8 cellular contexts compared by ENCODE assay signal in genomic region chr6:26125015-26125690, GRCh38. TPM values are rescaled to one million over a fixed set of nuclear protein-coding genes. Genes with fewer than 3 reads are reported as not detected.
DNase-seq lines count a peak whose midpoint lies in the region; ATAC-seq and TF ChIP-seq lines count a peak whose summit lies in the region.

No MANE protein-coding gene starts in this region.

- no peak for ATAC-seq in GM19351 (IDR thresholded peaks at IDR 0.05; ENCODE audit: unreplicated experiment)

- H3K36me3 ChIP-seq in adipocyte (ENCODE audit: control insufficient read depth, insufficient read depth, low read length, severe bottlenecking) (peaks cover 25% of the 10 kb centered on the region), kidney epithelial cell (ENCODE audit: control insufficient read depth, insufficient read depth, low read length) (no peaks in the 10 kb centered on the region), subcutaneous abdominal adipose tissue (ENCODE audit: control insufficient read depth in 5 of 5, insufficient read depth in 5 of 5, low read length in 5 of 5) (peaks cover 10 to 18% (median 10%) of the 10 kb centered on the region in 5 donors)

- peak overlapping the region; percentile 93 for H3K9ac ChIP-seq in adipocyte (ENCODE audit: low read length)
- peak overlapping the region; percentile 82 to 98 (median 96) for H3K9ac ChIP-seq in subcutaneous abdominal adipose tissue (ENCODE audit: low read length in 5 of 5)

- H3K4me1 ChIP-seq in adipocyte (ENCODE audit: control insufficient read depth, insufficient read depth, low read length) (peaks cover 27% of the 10 kb centered on the region), subcutaneous abdominal adipose tissue (ENCODE audit: control insufficient read depth in 5 of 5, insufficient read depth in 5 of 5, low read length in 5 of 5) (peaks cover 0 to 49% (median 29%) of the 10 kb centered on the region in 5 donors)

- H3K9me3 ChIP-seq in adipocyte (ENCODE audit: control insufficient read depth, low read length) (no peaks in the 10 kb centered on the region), subcutaneous abdominal adipose tissue (ENCODE audit: control insufficient read depth in 5 of 5, low read length in 5 of 5) (no peaks in the 10 kb centered on the region)

- peak overlapping the region; percentile 77 for H3K27ac ChIP-seq in subcutaneous abdominal adipose tissue (ENCODE audit: low read depth, low read length)

- no peak for TF ChIP-seq CTCF in kidney epithelial cell (IDR thresholded peaks at IDR 0.05; ENCODE audit: insufficient read depth, low read length, poor library complexity, severe bottlenecking)

- H3K4me3 ChIP-seq in adipocyte (ENCODE audit: low read length) (peak overlapping the region; percentile 98), kidney epithelial cell (ENCODE audit: low read depth, low read length) (peak overlapping the region; percentile 88), subcutaneous abdominal adipose tissue (ENCODE audit: low read depth in 1 of 5, low read length in 5 of 5) (peak overlapping the region; percentile 91 to 100 (median 99))

- H3K27me3 ChIP-seq in adipocyte (replicated peaks; ENCODE audit: control insufficient read depth, insufficient read depth, low read length), result no peaks in the 10 kb centered on the region
- no peaks in the 10 kb centered on the region for H3K27me3 ChIP-seq in kidney epithelial cell (ENCODE audit: control insufficient read depth, insufficient read depth, low read length)
- H3K27me3 ChIP-seq in subcutaneous abdominal adipose tissue (ENCODE audit: control insufficient read depth in 5 of 5, insufficient read depth in 4 of 5, low read length in 5 of 5), result no peaks in the 10 kb centered on the region

- DNase-seq in NCI-H2171 treated with DMSO at 0.1 percent for 48 hours (lab: John Stamatoyannopoulos, UW) (peak; percentile 57), NCI-H2171 (lab: John Stamatoyannopoulos, UW) (no peak), NCI-H526 (lab: John Stamatoyannopoulos, UW) (peak; percentile 43 to 63), adipocyte (ENCODE audit: low read depth) (peak; percentile 37), kidney epithelial cell (ENCODE audit: low read depth) (no peak), D341Med (ENCODE audit: low spot score) (no peak)

RNA-seq across cellular contexts. Expression of gene HFE, which starts 37.9 kb away (rescaled TPM):
- 1.4 and 2.6 TPM in 2 replicates for total RNA-seq in kidney epithelial cell

Comparison
In these comparisons a context has a peak if more than half of its experiments do, and no peak if none do; other contexts are left out.
1. DNase-seq: peak in NCI-H2171 treated with DMSO at 0.1 percent for 48 hours (single experiment), NCI-H526 (2 of 2) and adipocyte (single experiment); none in NCI-H2171 (single experiment), kidney epithelial cell (single experiment) and D341Med (single experiment).
2. Peak in every context shown above with its lines, with median percentiles within 50 percentile points of each other: H3K4me3 ChIP-seq.